ENCODE assay signal across 9 cellular contexts in genomic region chr18:63311481-63312409, GRCh38. TPM values are rescaled to one million over a fixed set of nuclear protein-coding genes. Genes with fewer than 3 reads are reported as not detected.
DNase-seq lines count a peak whose midpoint lies in the region; ATAC-seq, FAIRE-seq and TF ChIP-seq lines count a peak whose summit lies in the region.
"Had no signal": no experiment of that assay in that cellular context is flagged by ENCODE, and none has a peak within 500 bp of the region (broad histone marks: within the 10 kb centered on the region; RNA-seq: fewer than 3 reads in every experiment).

No MANE protein-coding gene starts in this region.

- H3K36me3 ChIP-seq in GM12878 (ENCODE audit: control insufficient read depth in 2 of 2, insufficient read depth in 2 of 2, low read length in 1 of 2) (peaks cover 0 to 5% of the 10 kb centered on the region in 2 experiments), thyroid gland (no peaks in the 10 kb centered on the region), ovary (no peaks in the 10 kb centered on the region)

- peak; percentile 66 for ATAC-seq in GM19372 (IDR thresholded peaks at IDR 0.05; ENCODE audit: low read depth, unreplicated experiment)
- ATAC-seq in HG03066 (IDR thresholded peaks at IDR 0.05; ENCODE audit: low read depth, unreplicated experiment), result peak; percentile 70
- ATAC-seq in GM12878, result peak; percentile 65
- ATAC-seq in omental fat pad (ENCODE audit: low FRiP score), result no peak

- in situ Hi-C loops in GM12878 (cut with MboI), result no loop called here

- H3K9me3 ChIP-seq in GM12878 (replicated peaks; ENCODE audit: control insufficient read depth, insufficient read depth, low read length), result no peaks in the 10 kb centered on the region
- H3K9me3 ChIP-seq in thyroid gland, result no peaks in the 10 kb centered on the region
- no peaks in the 10 kb centered on the region for H3K9me3 ChIP-seq in ovary

- BruUV-seq in GM12878 (replicated peaks; lab: Mats Ljungman, UMichigan), result TSS peak; percentile 91

- H3K79me2 ChIP-seq in GM12878 (ENCODE audit: control insufficient read depth, insufficient read depth, low read length), result peaks cover 98% of the 10 kb centered on the region

- no peak; the same call in 1 of the 2 replicates for TF ChIP-seq POLR2A in GM12878 (IDR thresholded peaks at IDR 0.05; ENCODE audit: low read depth, low read length)
- TF ChIP-seq POLR2A in thyroid gland (IDR thresholded peaks at IDR 0.05), result no peak
- TF ChIP-seq POLR2A in ovary (IDR thresholded peaks at IDR 0.05), result no peak

- FAIRE-seq in GM12878 (lab: Jason Lieb, UNC), result no peak

- H2AFZ ChIP-seq in GM12878 (ENCODE audit: control insufficient read depth, low read depth, low read length), result no peak overlapping the region

- peak overlapping the region; percentile 88 for H3K4me2 ChIP-seq in GM12878 (ENCODE audit: control insufficient read depth, insufficient read depth)

- TF ChIP-seq RAD21 in GM12878 (IDR thresholded peaks at IDR 0.05; ENCODE audit: insufficient read depth, low read depth, low read length), result no peak

- POLR2A ChIA-PET in GM10248 (lab: Yijun Ruan, JAX), result interaction anchor here (0.6 to 2.3 kb wide), 6 partner anchors 10 to 153 kb away, joined by 3 to 12 read pairs (median 4); no protein-coding TSS in a partner anchor
- POLR2A ChIA-PET in GM12878 (lab: Charles Lee), result interaction anchor here (0.8 to 6.5 kb wide), 23 partner anchors 10 to 180 kb away, joined by 3 to 144 read pairs (median 5); no protein-coding TSS in a partner anchor

- RAD21 ChIA-PET in GM12878 (lab: Charles Lee; ENCODE audit: unreplicated experiment), result interaction anchor here (0.6 to 6.1 kb wide), 32 partner anchors 9 to 179 kb away, joined by 3 to 172 read pairs (median 4); no protein-coding TSS in a partner anchor

- CTCF ChIA-PET in GM10248 (lab: Yijun Ruan, JAX), result interaction anchor here (0.6 to 6.0 kb wide), 11 partner anchors 9 to 180 kb away, joined by 3 to 33 read pairs (median 5); no protein-coding TSS in a partner anchor
- CTCF ChIA-PET in GM12878 (lab: Yijun Ruan, JAX), result interaction anchor here (0.7 to 6.6 kb wide), 17 partner anchors 11 to 294 kb away, joined by 3 to 119 read pairs (median 4); no protein-coding TSS in a partner anchor

- peaks cover 32% of the 10 kb centered on the region for H3K4me1 ChIP-seq in GM12878 (ENCODE audit: control insufficient read depth, insufficient read depth, low read length)
- peaks cover 38 to 44% of the 10 kb centered on the region in 2 donors for H3K4me1 ChIP-seq in thyroid gland
- H3K4me1 ChIP-seq in ovary (ENCODE audit: insufficient read depth), result peaks cover 11% of the 10 kb centered on the region

- TF ChIP-seq CTCF in GM10248 (IDR thresholded peaks at IDR 0.05; ENCODE audit: control extremely low read depth, extremely low read depth, low read depth, missing control alignments), result no peak
- TF ChIP-seq CTCF in GM12878 (IDR thresholded peaks at IDR 0.05 in 2 of 3, conservative IDR thresholded peaks at IDR 0.05 in 1 of 3; ENCODE audit: control insufficient read depth in 2 of 3, extremely low read depth in 1 of 3, insufficient read depth in 1 of 3, low read depth in 3 of 3, low read length in 3 of 3), result no peak
- no peak for TF ChIP-seq CTCF in thyroid gland (IDR thresholded peaks at IDR 0.05)
- TF ChIP-seq CTCF in omental fat pad (IDR thresholded peaks at IDR 0.05), result no peak
- no peak for TF ChIP-seq CTCF in ovary (IDR thresholded peaks at IDR 0.05)

- peak overlapping the region; percentile 98 for H3K4me3 ChIP-seq in GM12878
- H3K4me3 ChIP-seq in thyroid gland (replicated peaks in 1 of 3), result no peak overlapping the region
- H3K4me3 ChIP-seq in ovary, result no peak overlapping the region

- H3K27me3 ChIP-seq in GM12878 (replicated peaks in 1 of 2; ENCODE audit: control insufficient read depth in 2 of 2, insufficient read depth in 2 of 2, low read length in 1 of 2) (no peaks in the 10 kb centered on the region), thyroid gland (no peaks in the 10 kb centered on the region), ovary (no peaks in the 10 kb centered on the region)

- TF ChIP-seq EP300 in GM12878 (IDR thresholded peaks at IDR 0.05; ENCODE audit: borderline replicate concordance in 1 of 2, control insufficient read depth in 1 of 2, low read depth in 2 of 2, low read length in 2 of 2) (peak; percentile 93 to 96; a peak in 3 of 4 replicates), ovary (IDR thresholded peaks at IDR 0.05) (no peak)

- SMC1A ChIA-PET in GM12878 (lab: Charles Lee; ENCODE audit: uncharacterized antibody, unreplicated experiment), result interaction anchor here (0.7 to 6.8 kb wide), 35 partner anchors 11 to 295 kb away, joined by 3 to 161 read pairs (median 5); partner anchors contain the start of gene VPS4B

- H4K20me1 ChIP-seq in GM12878 (ENCODE audit: control insufficient read depth, insufficient read depth), result no peaks in the 10 kb centered on the region

- under 1% methylated on average over 10 of the region's 10 CpGs for WGBS in GM12878 (ENCODE audit: insufficient coverage, insufficient replicate concordance, low lambda C conversion rate, missing lambda C conversion rate)
- WGBS in thyroid gland, 2 donors, result 86 to 92% methylated on average over 10 of the region's 10 CpGs
- 78 to 86% (median 79%) methylated on average over 10 of the region's 10 CpGs for WGBS in ovary, 3 donors

- DNase-seq in GM10248 (ENCODE audit: extremely low spot score) (peak; percentile 44), GM12878 (ENCODE audit: low read depth, low spot score) (peak; percentile 88), thyroid gland (no peak), ureter (ENCODE audit: low spot score) (no peak), omental fat pad (ENCODE audit: low spot score) (no peak), ovary (no peak)
- DNase-seq: NCI-H1930 had no signal

- H3K27ac ChIP-seq in GM12878 (ENCODE audit: control insufficient read depth, insufficient read depth), result peak overlapping the region; percentile 90
- no peak overlapping the region for H3K27ac ChIP-seq in thyroid gland
- no peak overlapping the region for H3K27ac ChIP-seq in ovary

- H3K9ac ChIP-seq in GM12878 (ENCODE audit: control insufficient read depth, insufficient read depth, low read length), result peak overlapping the region; percentile 97

- intact Hi-C loops in GM12878 (cut with micrococcal nuclease; ENCODE audit: unreplicated experiment) (loop anchor here (2.0 kb wide), 1 partner anchor 151 kb away; no protein-coding TSS in a partner anchor), thyroid gland (cut with DNase I) (no loop called here), ovary (cut with DNase I) (loop anchor here in 2 of 4 donors (10.0 kb wide), 2 partner anchors 47 to 157 kb away; no protein-coding TSS in a partner anchor)

RNA-seq across cellular contexts. Expression of gene BCL2, which starts 7.8 kb away (rescaled TPM):
- total RNA-seq in GM12878 (2013; cell fraction: nucleolus; rRNA removed), result 943 and 960 TPM in 2 replicates
- total RNA-seq in GM12878 (2014; rRNA removed) (26.7 and 32.2 TPM in 2 replicates), GM12878 (2014; rRNA removed; fragmentation: Illumina TruSeq; extraction: Trizol) (30.4 and 37.7 TPM in 2 replicates), GM12878 (2021) (34.8 and 36.5 TPM in 2 replicates), thyroid gland (100 to 1,000 TPM; 108 to 163 (median 115) TPM), ureter (13.3 TPM), omental fat pad (10 to 100 TPM; 18.4 to 84.5 (median 30.2) TPM), ovary (10 to 100 TPM; 32.6 to 43.9 (median 36.8) TPM)
- 20.2 TPM for polyA plus RNA-seq in GM12878 (2011; ENCODE audit: low read depth)
- polyA plus RNA-seq in GM12878 (2011; rRNA removed) (47.8 and 59.1 TPM in 2 replicates), GM12878 (2014; fragmentation: Illumina TruSeq; extraction: Trizol) (22.8 and 34.6 TPM in 2 replicates), GM12878 (2014; fragmentation: Nextera tagmentation; extraction: Ambion mirVana) (1 to 10 TPM; 4.1 to 4.5 TPM), GM12878 (2014; rRNA removed) (15.4 and 15.8 TPM in 2 replicates), GM12878 (2016; fragmentation: Nextera tagmentation; extraction: Ambion mirVana) (1 to 10 TPM; 7.9 TPM), ovary (10 to 100 TPM; 13.7 to 24.0 TPM)
- 25.0 and 31.9 TPM in 2 replicates for polyA plus RNA-seq in GM12878 (2011; cell fraction: cytosol; rRNA removed)
- polyA plus RNA-seq in GM12878 (2011; cell fraction: nucleus; rRNA removed), result 48.5 and 61.1 TPM in 2 replicates
- polyA plus RNA-seq in GM12878 (2012), result 38.0 and 52.8 TPM in 2 replicates
- 82.7 and 109 TPM in 2 replicates for polyA minus RNA-seq in GM12878 (2011; rRNA and poly(A)+ RNA removed)
- polyA minus RNA-seq in GM12878 (2011; cell fraction: cytosol; rRNA and poly(A)+ RNA removed), result 27.8 and 31.4 TPM in 2 replicates
- polyA minus RNA-seq in GM12878 (2011; cell fraction: nucleus; rRNA and poly(A)+ RNA removed), result 230 and 275 TPM in 2 replicates

RNA-seq across cellular contexts. Expression of gene KDSR, which starts 55.3 kb away (rescaled TPM):
- 26.3 and 31.1 TPM in 2 replicates for total RNA-seq in GM12878 (2013; cell fraction: nucleolus; rRNA removed)
- total RNA-seq in GM12878 (2014; rRNA removed), result 9.7 and 9.9 TPM in 2 replicates
- total RNA-seq in GM12878 (2014; rRNA removed; fragmentation: Illumina TruSeq; extraction: Trizol), result 11.2 and 12.3 TPM in 2 replicates
- 24.6 and 24.9 TPM in 2 replicates for total RNA-seq in GM12878 (2021)
- 9.6 TPM for polyA plus RNA-seq in GM12878 (2011; ENCODE audit: low read depth)
- 17.3 and 18.3 TPM in 2 replicates for polyA plus RNA-seq in GM12878 (2011; rRNA removed)
- 8.9 and 10.3 TPM in 2 replicates for polyA plus RNA-seq in GM12878 (2011; cell fraction: cytosol; rRNA removed)
- polyA plus RNA-seq in GM12878 (2011; cell fraction: nucleus; rRNA removed), result 9.1 and 11.3 TPM in 2 replicates
- polyA plus RNA-seq in GM12878 (2012), result 13.8 and 18.8 TPM in 2 replicates
- polyA plus RNA-seq in GM12878 (2014; fragmentation: Illumina TruSeq; extraction: Trizol), result 15.4 and 15.6 TPM in 2 replicates
- polyA plus RNA-seq in GM12878 (2014; fragmentation: Nextera tagmentation; extraction: Ambion mirVana), result 1 to 10 TPM; 5.2 to 7.8 TPM
- 13.3 and 14.0 TPM in 2 replicates for polyA plus RNA-seq in GM12878 (2014; rRNA removed)
- 10 to 100 TPM; 24.2 to 25.9 TPM for polyA plus RNA-seq in GM12878 (2016; fragmentation: Nextera tagmentation; extraction: Ambion mirVana)
- polyA minus RNA-seq in GM12878 (2011; rRNA and poly(A)+ RNA removed), result 12.2 and 15.2 TPM in 2 replicates
- polyA minus RNA-seq in GM12878 (2011; cell fraction: cytosol; rRNA and poly(A)+ RNA removed), result 7.6 and 15.5 TPM in 2 replicates
- polyA minus RNA-seq in GM12878 (2011; cell fraction: nucleus; rRNA and poly(A)+ RNA removed), result 9.2 and 17.3 TPM in 2 replicates
- total RNA-seq in thyroid gland, result 10 to 100 TPM; 30.7 to 85.7 (median 46.8) TPM
- 57.6 TPM for total RNA-seq in ureter
- total RNA-seq in omental fat pad, result 10 to 100 TPM; 32.3 to 56.7 (median 42.6) TPM
- total RNA-seq in ovary, result 10 to 100 TPM; 25.8 to 70.1 (median 62.6) TPM
- polyA plus RNA-seq in ovary, result 10 to 100 TPM; 27.8 to 52.3 TPM

Comparison
In these comparisons a context has a peak if more than half of its experiments do, and no peak if none do; other contexts are left out.
1. DNase-seq: peak in GM10248 (single experiment) and GM12878 (single experiment); none in thyroid gland (0 of 2), ureter (single experiment), omental fat pad (single experiment) and ovary (0 of 5).